11 cellular contexts compared by ENCODE assay signal in the genomic region with DNA sequence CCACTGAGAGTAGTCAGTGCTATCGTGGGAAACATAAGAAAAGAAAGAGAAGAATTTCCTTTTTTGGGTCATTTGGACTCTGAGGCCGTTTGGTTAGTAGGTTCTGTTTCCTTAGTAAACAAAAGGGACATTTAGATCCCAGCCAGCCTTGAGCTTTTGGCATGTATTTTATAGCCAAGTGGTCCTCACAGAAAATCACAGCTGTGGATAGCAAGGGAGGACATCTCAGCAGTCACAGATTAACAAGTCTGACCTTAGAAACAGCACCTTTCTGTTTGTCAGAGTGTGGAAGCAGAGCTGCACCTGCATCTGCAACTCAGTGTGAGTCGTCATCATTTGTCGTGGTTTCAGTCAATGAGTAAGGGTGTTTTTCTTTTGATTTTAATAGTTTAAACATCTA. TPM values are rescaled to one million over a fixed set of nuclear protein-coding genes. Genes with fewer than 3 reads are reported as not detected.
DNase-seq lines count a peak whose midpoint lies in the region; ATAC-seq and TF ChIP-seq lines count a peak whose summit lies in the region.
"Had no signal": no experiment of that assay in that cellular context is flagged by ENCODE, and none has a peak within 500 bp of the region (broad histone marks: within the 10 kb centered on the region; RNA-seq: fewer than 3 reads in every experiment).

No MANE protein-coding gene starts in this region.

- TF ChIP-seq POLR2A in gastrocnemius medialis (IDR thresholded peaks at IDR 0.05): no peak

- H3K27ac Mint-ChIP-seq in activated CD4-positive, alpha-beta T cell treated with anti-CD3 and anti-CD28 coated beads for 36 hours: peak overlapping the region; percentile 72

- no peaks in the 10 kb centered on the region for H3K27me3 Mint-ChIP-seq in activated CD4-positive, alpha-beta T cell treated with anti-CD3 and anti-CD28 coated beads for 36 hours

- in situ Hi-C loops in gastrocnemius medialis (cut with MboI; ENCODE audit: low sequenced_read_pairs in 4 of 4): no loop called here

- no peak for TF ChIP-seq CTCF in gastrocnemius medialis (IDR thresholded peaks at IDR 0.05 in 4 of 5, conservative IDR thresholded peaks at IDR 0.05 in 1 of 5)

- peaks cover 34% of the 10 kb centered on the region for H3K4me1 Mint-ChIP-seq in activated CD4-positive, alpha-beta T cell treated with anti-CD3 and anti-CD28 coated beads for 36 hours

- ATAC-seq in activated CD4-positive, alpha-beta T cell treated with anti-CD3 and anti-CD28 coated beads for 36 hours: peak; percentile 69
- peak; percentile 57 for ATAC-seq in GM21723 (IDR thresholded peaks at IDR 0.05; ENCODE audit: unreplicated experiment)
- ATAC-seq in HG03460 (IDR thresholded peaks at IDR 0.05; ENCODE audit: unreplicated experiment): peak; percentile 73
- no peak for ATAC-seq in gastrocnemius medialis
- ATAC-seq: A549, right cardiac atrium had no signal

- H3K9me3 ChIP-seq in gastrocnemius medialis: no peaks in the 10 kb centered on the region

- H3K36me3 ChIP-seq in gastrocnemius medialis: peaks cover 0 to 26% of the 10 kb centered on the region in 2 donors

- peaks cover 10 to 12% of the 10 kb centered on the region in 2 donors for H3K4me1 ChIP-seq in gastrocnemius medialis

- H3K36me3 Mint-ChIP-seq in activated CD4-positive, alpha-beta T cell treated with anti-CD3 and anti-CD28 coated beads for 36 hours (ENCODE audit: low read depth): peaks cover 49% of the 10 kb centered on the region

- intact Hi-C loops in activated CD4-positive, alpha-beta T cell treated with anti-CD3 and anti-CD28 coated beads for 36 hours (cut with DNase I, micrococcal nuclease): no loop called here
- intact Hi-C loops in gastrocnemius medialis (cut with DNase I; ENCODE audit: low total_unique reads): no loop called here
- intact Hi-C loops in head of caudate nucleus (cut with DNase I): no loop called here

- H3K9me3 Mint-ChIP-seq in activated CD4-positive, alpha-beta T cell treated with anti-CD3 and anti-CD28 coated beads for 36 hours (ENCODE audit: low read depth): peaks cover 9% of the 10 kb centered on the region

- H3K4me3 Mint-ChIP-seq in activated CD4-positive, alpha-beta T cell treated with anti-CD3 and anti-CD28 coated beads for 36 hours: no peak overlapping the region

- no peak overlapping the region for H3K4me3 ChIP-seq in gastrocnemius medialis
- H3K4me3 ChIP-seq: A549 had no signal

- POLR2A ChIA-PET in activated CD4-positive, alpha-beta T cell treated with anti-CD3 and anti-CD28 coated beads for 36 hours (lab: Charles Lee): no interaction called here

- H3K27ac ChIP-seq in gastrocnemius medialis: no peak overlapping the region
- H3K27ac ChIP-seq: A549 had no signal

- CTCF ChIA-PET in activated CD4-positive, alpha-beta T cell treated with anti-CD3 and anti-CD28 coated beads for 36 hours (lab: Charles Lee): interaction anchor here (0.5 to 0.7 kb wide), 2 partner anchors 11 to 534 kb away, joined by 3 to 4 read pairs; no protein-coding TSS in a partner anchor

- H3K27me3 ChIP-seq in gastrocnemius medialis: no peaks in the 10 kb centered on the region

- peak; percentile 49 for DNase-seq in activated CD4-positive, alpha-beta T cell treated with anti-CD3 and anti-CD28 coated beads for 36 hours
- DNase-seq in activated CD4-positive, alpha-beta T cell treated with anti-CD3 and anti-CD28 coated beads for 4 hours: no peak
- DNase-seq in medulla oblongata (ENCODE audit: extremely low spot score) (peak; percentile 36), gastrocnemius medialis (no peak), head of caudate nucleus (no peak), UCSD-AML1 (lab: John Stamatoyannopoulos, UW; ENCODE audit: unreplicated experiment) (no peak)
- DNase-seq: HCEC 1CT, right cardiac atrium had no signal

RNA-seq across cellular contexts. Expression of a gene that starts 40.5 kb away (rescaled TPM):
- 10 to 100 TPM; 21.9 to 26.3 TPM for total RNA-seq in activated CD4-positive, alpha-beta T cell treated with anti-CD3 and anti-CD28 coated beads for 36 hours
- total RNA-seq in gastrocnemius medialis: 10 to 100 TPM; 10.7 to 17.0 (median 13.5) TPM

RNA-seq across cellular contexts. Expression of a gene that starts 56.2 kb away (rescaled TPM):
- total RNA-seq in activated CD4-positive, alpha-beta T cell treated with anti-CD3 and anti-CD28 coated beads for 36 hours: under 1 TPM; 0.54 to 0.91 TPM
- 1 to 10 TPM; 1.8 to 3.7 (median 3.3) TPM for total RNA-seq in gastrocnemius medialis

Comparison
In these comparisons a context has a peak if more than half of its experiments do, and no peak if none do; other contexts are left out.
1. DNase-seq: peak in activated CD4-positive, alpha-beta T cell treated with anti-CD3 and anti-CD28 coated beads for 36 hours (single experiment) and medulla oblongata (single experiment); none in activated CD4-positive, alpha-beta T cell treated with anti-CD3 and anti-CD28 coated beads for 4 hours (0 of 2), gastrocnemius medialis (0 of 2), head of caudate nucleus (0 of 42) and UCSD-AML1 (single experiment).
2. ATAC-seq: peak in activated CD4-positive, alpha-beta T cell treated with anti-CD3 and anti-CD28 coated beads for 36 hours (single experiment), GM21723 (single experiment) and HG03460 (single experiment); none in gastrocnemius medialis (0 of 2).